In the genomic region with DNA sequence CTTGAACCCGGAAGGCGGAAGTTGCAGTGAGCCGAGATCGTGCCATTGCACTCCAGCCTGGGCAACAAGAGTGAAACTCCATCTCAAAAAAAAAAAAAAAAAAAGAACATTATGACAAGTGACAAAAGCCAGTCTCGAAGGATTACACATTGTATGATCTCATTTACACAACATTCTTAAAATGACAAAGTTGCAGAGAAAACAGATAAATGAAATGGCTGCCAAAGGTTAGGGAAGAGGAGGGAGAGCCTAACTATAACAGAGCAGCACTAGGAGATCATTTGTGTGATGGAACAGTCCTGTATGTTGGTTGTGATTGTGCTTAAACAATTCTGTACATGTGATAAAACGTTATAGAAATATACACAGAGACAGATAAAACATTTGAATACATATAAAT, we compare ENCODE assay signal across 8 cellular contexts. TPM values are rescaled to one million over a fixed set of nuclear protein-coding genes. Genes with fewer than 3 reads are reported as not detected.
"Had no signal": no experiment of that assay in that cellular context is flagged by ENCODE, and none has a peak within 500 bp of the region (broad histone marks: within the 10 kb centered on the region; RNA-seq: fewer than 3 reads in every experiment).

No MANE protein-coding gene starts in this region.

- H3K9ac ChIP-seq: KMS-11 had no signal

- H3K4me2 ChIP-seq: KMS-11 had no signal

- ATAC-seq: HepG2, K562 had no signal

- H3K27ac ChIP-seq: HL-60, KMS-11 had no signal

- H3K4me3 ChIP-seq: K562 had no signal

- DNase-seq: IMR-90, KBM-7, KG1 had no signal

RNA-seq across cellular contexts. Expression of a gene that starts 16.2 kb away (rescaled TPM):
- total RNA-seq: IMR-90 had no signal

RNA-seq across cellular contexts. Expression of a gene that starts 32.0 kb away (rescaled TPM):
- total RNA-seq: HT1080, IMR-90 had no signal
